Comparison of ENCODE assay signal across 8 cellular contexts in the genomic region with DNA sequence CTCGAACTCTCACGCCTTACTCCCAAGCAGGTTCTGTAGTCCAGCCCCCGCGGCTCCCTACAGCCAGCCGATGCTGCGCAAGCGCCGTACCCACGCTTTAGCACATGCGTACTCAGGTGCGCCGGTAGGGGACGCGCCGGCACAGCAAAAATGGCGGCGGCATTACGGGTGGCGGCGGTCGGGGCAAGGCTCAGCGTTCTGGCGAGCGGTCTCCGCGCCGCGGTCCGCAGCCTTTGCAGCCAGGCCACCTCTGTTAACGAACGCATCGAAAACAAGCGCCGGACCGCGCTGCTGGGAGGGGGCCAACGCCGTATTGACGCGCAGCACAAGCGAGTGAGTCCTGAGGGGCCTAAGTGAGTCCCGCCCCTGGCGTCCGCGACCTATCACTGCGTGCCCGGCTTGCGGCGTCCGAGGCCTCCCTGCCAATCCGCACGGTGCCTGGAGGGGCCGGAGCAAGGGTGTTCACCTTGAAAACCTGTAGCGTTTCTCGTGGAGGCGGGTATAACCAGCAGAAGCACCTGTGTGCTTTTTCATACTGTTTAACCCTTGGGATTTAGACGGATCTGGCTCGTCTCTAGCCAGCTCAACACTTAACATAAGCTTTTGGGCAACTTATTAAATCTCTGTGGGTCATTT.
DNase-seq lines count a peak whose midpoint lies in the region; ATAC-seq, FAIRE-seq and TF ChIP-seq lines count a peak whose summit lies in the region.

A gene (plus strand): TSS at position 115 of the 636 bp plus-strand sequence. CDS start 36 bp downstream, at position 151.

- ATAC-seq in RWPE2 (ENCODE audit: low read depth): peak; percentile 100

- H3K27me3 Mint-ChIP-seq in nephron (ENCODE audit: low read depth): peaks cover 5% of the 10 kb centered on the region
- H3K27me3 Mint-ChIP-seq in stimulated activated naive CD8-positive, alpha-beta T cell treated with anti-CD3 and anti-CD28 coated beads, Interleukin-15, Interleukin-2, amounts not matched to agents 100 ng/mL and 50 ng/mL, for 24 hours: no peaks in the 10 kb centered on the region

- H3K4me1 ChIP-seq in ES-I3 (ENCODE audit: insufficient read depth, low read length) (peaks cover 11% of the 10 kb centered on the region; the same call in 1 of the 2 replicates), RWPE2 (ENCODE audit: insufficient read depth, poor library complexity, severe bottlenecking) (peaks cover 4% of the 10 kb centered on the region)

- H3K27ac ChIP-seq in RWPE2 (ENCODE audit: poor library complexity, severe bottlenecking): peak within 1 kb of the TSS; percentile 78

- H3K27me3 ChIP-seq in RWPE2 (ENCODE audit: insufficient read depth, poor library complexity, severe bottlenecking): no peaks in the 10 kb centered on the region

- H3K4me1 Mint-ChIP-seq in nephron: peaks cover 14% of the 10 kb centered on the region
- H3K4me1 Mint-ChIP-seq in stimulated activated naive CD8-positive, alpha-beta T cell treated with anti-CD3 and anti-CD28 coated beads, Interleukin-15, Interleukin-2, amounts not matched to agents 100 ng/mL and 50 ng/mL, for 24 hours (ENCODE audit: low read depth): peaks cover 20% of the 10 kb centered on the region

- H3K27ac Mint-ChIP-seq in nephron: peak within 1 kb of the TSS; percentile 91 to 99 (median 97)
- H3K27ac Mint-ChIP-seq in stimulated activated naive CD8-positive, alpha-beta T cell treated with anti-CD3 and anti-CD28 coated beads, Interleukin-15, Interleukin-2, amounts not matched to agents 100 ng/mL and 50 ng/mL, for 24 hours: peak within 1 kb of the TSS; percentile 88

- H3K36me3 ChIP-seq in ES-I3 (ENCODE audit: insufficient read depth, low read length) (no peaks in the 10 kb centered on the region), RWPE2 (ENCODE audit: low read depth) (no peaks in the 10 kb centered on the region)

- TF ChIP-seq CTCF in RWPE2 (IDR thresholded peaks at IDR 0.05; ENCODE audit: poor library complexity, severe bottlenecking): peak; percentile 72
- peak; percentile 62 for TF ChIP-seq CTCF in fibroblast of pulmonary artery (IDR thresholded peaks at IDR 0.05; ENCODE audit: low read length, missing control alignments)
- TF ChIP-seq CTCF in nephron (IDR thresholded peaks at IDR 0.05; ENCODE audit: unreplicated experiment in 3 of 3): peak; percentile 84 to 96 (median 89)

- peak within 1 kb of the TSS; percentile 71 for H3K9ac ChIP-seq in ES-I3 (ENCODE audit: low read depth, low read length)

- H3K36me3 Mint-ChIP-seq in nephron (ENCODE audit: low read depth): no peaks in the 10 kb centered on the region
- H3K36me3 Mint-ChIP-seq in stimulated activated naive CD8-positive, alpha-beta T cell treated with anti-CD3 and anti-CD28 coated beads, Interleukin-15, Interleukin-2, amounts not matched to agents 100 ng/mL and 50 ng/mL, for 24 hours (ENCODE audit: low read depth): peaks cover 4% of the 10 kb centered on the region

- H3K4me3 Mint-ChIP-seq in nephron: peak within 1 kb of the TSS; percentile 89 to 92 (median 90)
- peak within 1 kb of the TSS; percentile 90 for H3K4me3 Mint-ChIP-seq in stimulated activated naive CD8-positive, alpha-beta T cell treated with anti-CD3 and anti-CD28 coated beads, Interleukin-15, Interleukin-2, amounts not matched to agents 100 ng/mL and 50 ng/mL, for 24 hours

- TF ChIP-seq POLR2A in H54 (IDR thresholded peaks at IDR 0.05; ENCODE audit: low read depth, low read length): peak; percentile 91

- H3K9me3 Mint-ChIP-seq in nephron: no peaks in the 10 kb centered on the region
- no peaks in the 10 kb centered on the region for H3K9me3 Mint-ChIP-seq in stimulated activated naive CD8-positive, alpha-beta T cell treated with anti-CD3 and anti-CD28 coated beads, Interleukin-15, Interleukin-2, amounts not matched to agents 100 ng/mL and 50 ng/mL, for 24 hours

- H3K4me3 ChIP-seq in RWPE2 (ENCODE audit: severe bottlenecking) (peak within 1 kb of the TSS; percentile 73), fibroblast of pulmonary artery (replicated peaks; ENCODE audit: low read depth, low read length) (peak within 1 kb of the TSS; percentile 80)

- DNase-seq in H54 (ENCODE audit: insufficient read length, low spot score): peak; percentile 94
- peak; percentile 95 for DNase-seq in LoVo (ENCODE audit: low spot score)
- peak; percentile 97 for DNase-seq in RWPE2 (ENCODE audit: low spot score)
- DNase-seq in activated T-helper 9 cell treated with anti-CD3 and anti-CD28 coated beads, Interleukin-2, amount 50 U/mL, for 16 hours (ENCODE audit: low read depth): peak; percentile 89
- peak; percentile 95 for DNase-seq in fibroblast of pulmonary artery (ENCODE audit: low read depth)

- H3K9me3 ChIP-seq in ES-I3 (ENCODE audit: control insufficient read depth, insufficient read depth, low read length) (no peaks in the 10 kb centered on the region), RWPE2 (ENCODE audit: severe bottlenecking) (no peaks in the 10 kb centered on the region)

- FAIRE-seq in H54 (lab: Jason Lieb, UNC): peak; percentile 43

Comparison
In these comparisons a context has a peak if more than half of its experiments do, and no peak if none do; other contexts are left out.
1. Peak in every context shown above with its lines: DNase-seq, ATAC-seq, H3K4me3 ChIP-seq and H3K27ac ChIP-seq.